ENCODE assay signal across 8 cellular contexts in the genomic region with DNA sequence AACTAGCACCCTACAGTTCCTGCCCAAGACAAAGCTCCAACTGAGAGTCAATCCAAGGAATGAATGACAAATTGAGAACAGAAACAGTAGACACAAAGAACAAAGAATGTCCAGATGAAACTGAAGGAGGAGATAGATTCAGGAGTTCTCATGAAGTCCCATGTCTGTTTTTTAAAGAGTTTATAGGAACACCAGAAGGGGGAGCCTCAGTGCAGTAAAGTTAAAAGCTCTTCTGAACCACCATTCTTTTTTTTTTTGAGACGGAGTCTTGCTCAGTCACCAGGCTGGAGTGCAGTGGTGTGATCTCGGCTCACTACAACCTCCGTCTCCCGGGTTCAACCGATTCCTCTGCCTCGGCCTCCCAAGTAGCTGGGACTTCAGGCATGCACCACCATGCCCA.
DNase-seq lines count a peak whose midpoint lies in the region; ATAC-seq and TF ChIP-seq lines count a peak whose summit lies in the region.

No MANE protein-coding gene starts in this region.

- TF ChIP-seq POLR2A in gastroesophageal sphincter (IDR thresholded peaks at IDR 0.05), result no peak

- POLR2A ChIA-PET in RWPE1 (lab: Yijun Ruan, JAX; ENCODE audit: low non-redundant PET), result no interaction called here

- whole genome bisulfite sequencing in gastroesophageal sphincter (ENCODE audit: low coverage in 1 of 2), 2 donors, result 66 to 79% methylated on average over 5 to 6 of the region's 6 CpGs

- no peaks in the 10 kb centered on the region for H3K36me3 ChIP-seq in gastroesophageal sphincter

- CTCF ChIA-PET in RWPE1 (lab: Yijun Ruan, JAX), result interaction anchor here (0.6 to 1.6 kb wide), 6 partner anchors 21 to 275 kb away, joined by 3 to 11 read pairs (median 3); no protein-coding TSS in a partner anchor

- H3K27ac ChIP-seq in C4-2B, result no peak overlapping the region
- H3K27ac ChIP-seq in RWPE1, result no peak overlapping the region
- no peak overlapping the region for H3K27ac ChIP-seq in gastroesophageal sphincter

- H3K9me3 ChIP-seq in gastroesophageal sphincter, result no peaks in the 10 kb centered on the region

- DNase-seq in RWPE1 (ENCODE audit: low spot score), result peak; percentile 3
- peak; percentile 7 for DNase-seq in iPS DF 4.7 (ENCODE audit: extremely low read depth, low spot score)

- TF ChIP-seq EP300 in gastroesophageal sphincter (IDR thresholded peaks at IDR 0.05), result no peak

- ATAC-seq in GM21447 (IDR thresholded peaks at IDR 0.05; ENCODE audit: unreplicated experiment) (peak; percentile 53), gastroesophageal sphincter (no peak), HG02642 (IDR thresholded peaks at IDR 0.05; ENCODE audit: poor library complexity, unreplicated experiment) (no peak), GM21825 (IDR thresholded peaks at IDR 0.05; ENCODE audit: unreplicated experiment) (no peak), HG03354 (IDR thresholded peaks at IDR 0.05; ENCODE audit: poor library complexity, severe bottlenecking, unreplicated experiment) (no peak)

- H3K4me3 ChIP-seq in gastroesophageal sphincter, result no peak overlapping the region

- H3K4me1 ChIP-seq in gastroesophageal sphincter, result no peaks in the 10 kb centered on the region

- TF ChIP-seq CTCF in C4-2B (conservative IDR thresholded peaks at IDR 0.05), result peak; percentile 59
- TF ChIP-seq CTCF in RWPE1 (conservative IDR thresholded peaks at IDR 0.05; ENCODE audit: low read depth), result no peak
- peak in 1 of 4 experiments; percentile 13 for TF ChIP-seq CTCF in gastroesophageal sphincter (IDR thresholded peaks at IDR 0.05)

- H3K27me3 ChIP-seq in gastroesophageal sphincter, result no peaks in the 10 kb centered on the region
